12 cellular contexts compared by ENCODE assay signal in genomic region chr6:72246926-72247325, GRCh38.
DNase-seq lines count a peak whose midpoint lies in the region; ATAC-seq and TF ChIP-seq lines count a peak whose summit lies in the region.
"Had no signal": no experiment of that assay in that cellular context is flagged by ENCODE, and none has a peak within 500 bp of the region (broad histone marks: within the 10 kb centered on the region; RNA-seq: fewer than 3 reads in every experiment).

No MANE protein-coding gene starts in this region.

- no peaks in the 10 kb centered on the region for H3K79me2 ChIP-seq in PC-3 (ENCODE audit: low read length)

- H3K4me1 Mint-ChIP-seq in activated CD4-positive, alpha-beta T cell treated with anti-CD3 and anti-CD28 coated beads for 36 hours, result no peaks in the 10 kb centered on the region
- H3K4me1 Mint-ChIP-seq: stimulated activated naive B cell treated with anti-CD40 and anti-IgM and Interleukin-4, amounts not matched to agents 10 μg/mL and 1 μg/mL and 100 μg/mL, for 72 hours had no signal

- CTCF ChIA-PET in PC-3 (lab: Charles Lee), result no interaction called here
- CTCF ChIA-PET in activated CD4-positive, alpha-beta T cell treated with anti-CD3 and anti-CD28 coated beads for 36 hours (lab: Charles Lee), result no interaction called here

- H3K27me3 Mint-ChIP-seq in activated CD4-positive, alpha-beta T cell treated with anti-CD3 and anti-CD28 coated beads for 36 hours, result no peaks in the 10 kb centered on the region

- no peak overlapping the region for H3K4me2 ChIP-seq in PC-3 (ENCODE audit: low read length)

- H3K9me3 ChIP-seq in PC-3 (ENCODE audit: low read length), result no peaks in the 10 kb centered on the region
- no peaks in the 10 kb centered on the region for H3K9me3 ChIP-seq in heart right ventricle

- 84 to 92% methylated on average over 4 of the region's 4 CpGs for WGBS in heart right ventricle, 2 donors

- peak; percentile 12 for DNase-seq in 8988T
- peak; percentile 1 for DNase-seq in H7
- DNase-seq in PC-3, result peak; percentile 22
- DNase-seq in fibroblast of gingiva (ENCODE audit: low read depth), result peak; percentile 1
- no peak for DNase-seq in activated CD4-positive, alpha-beta T cell treated with anti-CD3 and anti-CD28 coated beads for 36 hours
- DNase-seq in LoVo (ENCODE audit: low spot score), result no peak
- no peak for DNase-seq in heart right ventricle
- DNase-seq in posterior cingulate gyrus, result no peak
- DNase-seq: activated CD4-positive, alpha-beta T cell treated with anti-CD3 and anti-CD28 coated beads for 4 hours; hypothalamus; NCI-H2227 treated with DMSO at 0.1 percent for 48 hours; stimulated activated naive B cell treated with anti-CD40 and anti-IgM and Interleukin-4, amounts not matched to agents 10 μg/mL and 1 μg/mL and 100 μg/mL, for 72 hours had no signal

- H3K4me3 ChIP-seq in H7 (ENCODE audit: insufficient read depth, low read depth, low read length) (no peak overlapping the region), PC-3 (ENCODE audit: low read length) (no peak overlapping the region), heart right ventricle (no peak overlapping the region)

- H3K4me1 ChIP-seq in PC-3 (ENCODE audit: insufficient read depth, low read length) (no peaks in the 10 kb centered on the region), heart right ventricle (no peaks in the 10 kb centered on the region)

- ATAC-seq in PC-3 (peak; percentile 71), heart right ventricle (no peak)
- ATAC-seq in activated CD4-positive, alpha-beta T cell treated with anti-CD3 and anti-CD28 coated beads for 36 hours, result no peak
- ATAC-seq: stimulated activated naive B cell treated with anti-CD40 and anti-IgM and Interleukin-4, amounts not matched to agents 10 μg/mL and 1 μg/mL and 100 μg/mL, for 72 hours had no signal

- peak; percentile 44 for TF ChIP-seq CTCF in PC-3 (conservative IDR thresholded peaks at IDR 0.05; ENCODE audit: low read depth, low read length)
- no peak for TF ChIP-seq CTCF in heart right ventricle (IDR thresholded peaks at IDR 0.05)

- H3K27ac ChIP-seq in PC-3 (ENCODE audit: low read length) (no peak overlapping the region), heart right ventricle (no peak overlapping the region)

- no TSS peak for BruUV-seq in PC-3 (replicated peaks; lab: Mats Ljungman, UMichigan)

- no peak overlapping the region for H3K27ac Mint-ChIP-seq in activated CD4-positive, alpha-beta T cell treated with anti-CD3 and anti-CD28 coated beads for 36 hours
- H3K27ac Mint-ChIP-seq: stimulated activated naive B cell treated with anti-CD40 and anti-IgM and Interleukin-4, amounts not matched to agents 10 μg/mL and 1 μg/mL and 100 μg/mL, for 72 hours had no signal

- no peaks in the 10 kb centered on the region for H3K36me3 ChIP-seq in H7 (replicated peaks; ENCODE audit: control insufficient read depth, insufficient read depth, low read length)
- no peaks in the 10 kb centered on the region for H3K36me3 ChIP-seq in PC-3 (ENCODE audit: low read depth, low read length)
- no peaks in the 10 kb centered on the region for H3K36me3 ChIP-seq in heart right ventricle

- no peak overlapping the region for H3K9ac ChIP-seq in PC-3 (ENCODE audit: low read length)

- H3K36me3 Mint-ChIP-seq in activated CD4-positive, alpha-beta T cell treated with anti-CD3 and anti-CD28 coated beads for 36 hours (ENCODE audit: low read depth), result no peaks in the 10 kb centered on the region
- H3K36me3 Mint-ChIP-seq: stimulated activated naive B cell treated with anti-CD40 and anti-IgM and Interleukin-4, amounts not matched to agents 10 μg/mL and 1 μg/mL and 100 μg/mL, for 72 hours had no signal

- H4K20me1 ChIP-seq in PC-3 (ENCODE audit: low read length), result no peaks in the 10 kb centered on the region

- H3K4me3 Mint-ChIP-seq in activated CD4-positive, alpha-beta T cell treated with anti-CD3 and anti-CD28 coated beads for 36 hours, result no peak overlapping the region
- H3K4me3 Mint-ChIP-seq: stimulated activated naive B cell treated with anti-CD40 and anti-IgM and Interleukin-4, amounts not matched to agents 10 μg/mL and 1 μg/mL and 100 μg/mL, for 72 hours had no signal

- H3K27me3 ChIP-seq in H7 (ENCODE audit: control insufficient read depth, insufficient read depth, low read length) (no peaks in the 10 kb centered on the region), PC-3 (ENCODE audit: low read length) (no peaks in the 10 kb centered on the region), heart right ventricle (no peaks in the 10 kb centered on the region)

- H3K9me3 Mint-ChIP-seq in activated CD4-positive, alpha-beta T cell treated with anti-CD3 and anti-CD28 coated beads for 36 hours (ENCODE audit: low read depth), result no peaks in the 10 kb centered on the region
- H3K9me3 Mint-ChIP-seq: stimulated activated naive B cell treated with anti-CD40 and anti-IgM and Interleukin-4, amounts not matched to agents 10 μg/mL and 1 μg/mL and 100 μg/mL, for 72 hours had no signal

- no peak overlapping the region for H2AFZ ChIP-seq in PC-3 (ENCODE audit: low read length)

- H3K9me2 ChIP-seq in PC-3 (replicated peaks; ENCODE audit: low read length), result no peaks in the 10 kb centered on the region

- POLR2A ChIA-PET in PC-3 (lab: Charles Lee; ENCODE audit: unreplicated experiment), result no interaction called here
- POLR2A ChIA-PET in activated CD4-positive, alpha-beta T cell treated with anti-CD3 and anti-CD28 coated beads for 36 hours (lab: Charles Lee), result no interaction called here

- intact Hi-C loops in PC-3 (cut with micrococcal nuclease) (loop anchor here (1.0 to 5.0 kb wide), 2 partner anchors 90 to 106 kb away; no protein-coding TSS in a partner anchor), heart right ventricle (cut with DNase I) (no loop called here), posterior cingulate gyrus (cut with DNase I) (no loop called here)
- intact Hi-C loops in activated CD4-positive, alpha-beta T cell treated with anti-CD3 and anti-CD28 coated beads for 36 hours (cut with DNase I, micrococcal nuclease), result no loop called here

- H3F3A ChIP-seq in PC-3 (ENCODE audit: low read length, unreplicated experiment), result no peaks in the 10 kb centered on the region

Comparison
In these comparisons a context has a peak if more than half of its experiments do, and no peak if none do; other contexts are left out.
1. DNase-seq: peak in 8988T (single experiment), H7 (single experiment), PC-3 (single experiment) and fibroblast of gingiva (single experiment); none in activated CD4-positive, alpha-beta T cell treated with anti-CD3 and anti-CD28 coated beads for 36 hours (single experiment), LoVo (single experiment), heart right ventricle (0 of 2) and posterior cingulate gyrus (0 of 10).